Comparison of ENCODE assay signal across 10 cellular contexts in the genomic region with DNA sequence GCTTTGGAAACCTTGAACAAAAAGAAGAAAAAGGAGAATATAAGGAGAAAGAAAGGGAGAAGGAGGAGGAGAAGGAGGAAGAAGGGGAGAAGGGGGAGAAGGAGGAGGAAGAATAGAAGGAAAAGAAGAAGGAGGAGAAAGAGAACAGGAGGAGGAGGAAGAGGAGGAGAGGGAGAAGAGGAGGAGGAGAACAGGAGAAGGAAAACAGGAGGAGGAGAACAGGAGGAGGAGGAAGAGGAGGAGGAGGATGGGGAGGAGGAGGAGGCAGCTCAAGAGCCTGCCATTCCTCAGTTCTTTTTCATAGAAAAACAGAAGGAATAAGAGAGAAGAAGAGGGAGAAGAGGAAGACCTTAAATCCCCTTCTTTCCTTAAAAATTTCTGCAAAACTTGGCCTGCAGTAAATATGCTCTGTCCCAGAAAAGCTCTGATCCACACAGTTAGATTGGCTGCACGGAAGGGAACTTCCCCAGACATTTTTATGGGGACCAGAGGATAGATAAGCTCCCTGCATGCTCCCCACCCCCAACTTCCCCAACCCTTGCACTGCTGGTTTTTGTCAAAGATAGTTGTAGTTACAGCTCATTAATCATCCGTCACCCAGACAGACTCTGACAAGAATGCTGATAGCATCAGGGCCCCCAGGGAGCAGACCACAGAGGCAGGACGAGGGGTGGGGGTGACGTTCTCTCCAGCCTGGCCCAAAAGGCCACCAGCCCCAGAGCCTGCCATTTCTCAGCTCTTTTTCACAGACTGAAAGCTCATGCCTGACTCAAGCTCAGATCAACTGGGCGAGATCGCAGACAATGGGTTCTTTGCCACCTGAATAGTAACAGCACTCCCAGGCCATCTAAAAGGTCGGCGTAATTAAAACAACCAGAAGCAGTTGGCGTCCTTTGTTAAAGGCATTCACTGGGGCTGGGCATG. TPM values are rescaled to one million over a fixed set of nuclear protein-coding genes. Genes with fewer than 3 reads are reported as not detected.
DNase-seq lines count a peak whose midpoint lies in the region; ATAC-seq, FAIRE-seq and TF ChIP-seq lines count a peak whose summit lies in the region.
"Had no signal": no experiment of that assay in that cellular context is flagged by ENCODE, and none has a peak within 500 bp of the region (broad histone marks: within the 10 kb centered on the region; RNA-seq: fewer than 3 reads in every experiment).

No MANE protein-coding gene starts in this region.

- no TSS peak for BruUV-seq in GM12878 (replicated peaks; lab: Mats Ljungman, UMichigan)

- RAD21 ChIA-PET in GM12878 (lab: Charles Lee; ENCODE audit: unreplicated experiment): no interaction called here

- H3K9me3 ChIP-seq in GM12878 (replicated peaks; ENCODE audit: control insufficient read depth, insufficient read depth, low read length): no peaks in the 10 kb centered on the region
- H3K9me3 ChIP-seq in CD4-positive, alpha-beta memory T cell (ENCODE audit: control insufficient read depth in 1 of 2, low read length in 2 of 2): no peaks in the 10 kb centered on the region

- no peak overlapping the region for H3K4me2 ChIP-seq in GM12878 (ENCODE audit: control insufficient read depth, insufficient read depth)

- DNase-seq in GM06990 (ENCODE audit: extremely low read depth, insufficient read length) (peak; percentile 31), M059J (ENCODE audit: low read depth) (peak; percentile 91), GM12878 (ENCODE audit: low read depth, low spot score) (no peak), neural crest cell (ENCODE audit: low read depth, low spot score) (no peak), COR-L47 (lab: John Stamatoyannopoulos, UW) (no peak), NCI-H510A treated with DMSO at 0.1 percent for 48 hours (lab: John Stamatoyannopoulos, UW) (no peak)
- no peak for DNase-seq in CD4-positive, alpha-beta memory T cell
- DNase-seq in effector CD4-positive, alpha-beta T cell: no peak
- DNase-seq: activated CD8-positive, alpha-beta memory T cell treated with anti-CD3 and anti-CD28 coated beads, Interleukin-2, amount 50 U/mL, for 4 hours; NCI-H2171 had no signal

- TF ChIP-seq RAD21 in GM12878 (IDR thresholded peaks at IDR 0.05; ENCODE audit: insufficient read depth, low read depth, low read length): no peak

- H3K4me1 ChIP-seq in GM12878 (ENCODE audit: control insufficient read depth, insufficient read depth, low read length): no peaks in the 10 kb centered on the region
- H3K4me1 ChIP-seq in CD4-positive, alpha-beta memory T cell (ENCODE audit: insufficient read depth, low read length): no peaks in the 10 kb centered on the region

- in situ Hi-C loops in GM12878 (cut with MboI): no loop called here

- no peak for TF ChIP-seq POLR2A in GM12878 (IDR thresholded peaks at IDR 0.05; ENCODE audit: low read depth, low read length)

- H3K27me3 ChIP-seq in GM06990 (replicated peaks; ENCODE audit: control insufficient read depth, insufficient read depth, low read length) (no peaks in the 10 kb centered on the region), GM12878 (replicated peaks in 1 of 2; ENCODE audit: control insufficient read depth in 2 of 2, insufficient read depth in 2 of 2, low read length in 1 of 2) (peaks cover 0 to 2% of the 10 kb centered on the region in 2 experiments; a peak in 3 of 4 replicates)
- H3K27me3 ChIP-seq in CD4-positive, alpha-beta memory T cell (ENCODE audit: insufficient read depth, low read length): no peaks in the 10 kb centered on the region

- no peak for TF ChIP-seq EP300 in GM12878 (IDR thresholded peaks at IDR 0.05; ENCODE audit: borderline replicate concordance in 1 of 2, control insufficient read depth in 1 of 2, low read depth in 2 of 2, low read length in 2 of 2)

- FAIRE-seq in GM12878 (lab: Jason Lieb, UNC): no peak

- H3K36me3 ChIP-seq in GM06990 (ENCODE audit: control insufficient read depth, insufficient read depth, low read length): no peaks in the 10 kb centered on the region
- H3K36me3 ChIP-seq in GM12878 (ENCODE audit: control insufficient read depth in 2 of 2, insufficient read depth in 2 of 2, low read length in 1 of 2): no peaks in the 10 kb centered on the region
- H3K36me3 ChIP-seq in CD4-positive, alpha-beta memory T cell (ENCODE audit: insufficient read depth, low read length): no peaks in the 10 kb centered on the region

- H3K9me3 Mint-ChIP-seq in neural crest cell: no peaks in the 10 kb centered on the region
- H3K9me3 Mint-ChIP-seq in CD4-positive, alpha-beta memory T cell: peaks cover 0 to 5% (median 2%) of the 10 kb centered on the region in 8 donors

- ATAC-seq in GM12878: no peak

- H3K9ac ChIP-seq in GM12878 (ENCODE audit: control insufficient read depth, insufficient read depth, low read length): no peak overlapping the region

- no peak overlapping the region for H3K27ac ChIP-seq in GM12878 (ENCODE audit: control insufficient read depth, insufficient read depth)
- no peak overlapping the region for H3K27ac ChIP-seq in CD4-positive, alpha-beta memory T cell (ENCODE audit: low read depth, low read length)

- POLR2A ChIA-PET in GM12878 (lab: Charles Lee): no interaction called here
- POLR2A ChIA-PET in CD4-positive, alpha-beta memory T cell (lab: Charles Lee; ENCODE audit: partially characterized antibody): no interaction called here

- H3K4me1 Mint-ChIP-seq in neural crest cell: peaks cover 67% of the 10 kb centered on the region
- H3K4me1 Mint-ChIP-seq in CD4-positive, alpha-beta memory T cell: no peaks in the 10 kb centered on the region

- no peak for TF ChIP-seq CTCF in GM06990 (IDR thresholded peaks at IDR 0.05; ENCODE audit: insufficient read depth, low read length, poor library complexity, severe bottlenecking)
- TF ChIP-seq CTCF in GM12878 (IDR thresholded peaks at IDR 0.05 in 2 of 3, conservative IDR thresholded peaks at IDR 0.05 in 1 of 3; ENCODE audit: control insufficient read depth in 2 of 3, extremely low read depth in 1 of 3, insufficient read depth in 1 of 3, low read depth in 3 of 3, low read length in 3 of 3): no peak
- TF ChIP-seq CTCF in neural crest cell (conservative IDR thresholded peaks at IDR 0.05): no peak

- CTCF ChIA-PET in GM12878 (lab: Yijun Ruan, JAX): no interaction called here
- CTCF ChIA-PET in CD4-positive, alpha-beta memory T cell (lab: Charles Lee; ENCODE audit: partially characterized antibody): no interaction called here

- SMC1A ChIA-PET in GM12878 (lab: Charles Lee; ENCODE audit: uncharacterized antibody, unreplicated experiment): interaction anchor here (0.5 to 1.8 kb wide), 2 partner anchors 8 to 19 kb away, joined by 3 to 5 read pairs; no protein-coding TSS in a partner anchor

- 9% methylated on average over 9 of the region's 9 CpGs for WGBS in GM12878 (ENCODE audit: insufficient coverage, insufficient replicate concordance, low lambda C conversion rate, missing lambda C conversion rate)

- H2AFZ ChIP-seq in GM12878 (ENCODE audit: control insufficient read depth, low read depth, low read length): no peak overlapping the region

- H3K27ac Mint-ChIP-seq in neural crest cell (ENCODE audit: unreplicated experiment): no peak overlapping the region
- no peak overlapping the region for H3K27ac Mint-ChIP-seq in CD4-positive, alpha-beta memory T cell

- H3K4me3 ChIP-seq in GM06990 (replicated peaks; ENCODE audit: low read depth, low read length) (no peak overlapping the region), GM12878 (no peak overlapping the region)
- H3K4me3 ChIP-seq in CD4-positive, alpha-beta memory T cell (ENCODE audit: low read length in 2 of 2): no peak overlapping the region

- H3K36me3 Mint-ChIP-seq in neural crest cell (ENCODE audit: low read depth): no peaks in the 10 kb centered on the region
- no peaks in the 10 kb centered on the region for H3K36me3 Mint-ChIP-seq in CD4-positive, alpha-beta memory T cell

- no peaks in the 10 kb centered on the region for H4K20me1 ChIP-seq in GM12878 (ENCODE audit: control insufficient read depth, insufficient read depth)

- intact Hi-C loops in GM12878 (cut with micrococcal nuclease; ENCODE audit: unreplicated experiment): loop anchor here (5.0 kb wide), 1 partner anchor 48 kb away; no protein-coding TSS in a partner anchor
- intact Hi-C loops in CD4-positive, alpha-beta memory T cell (cut with micrococcal nuclease): no loop called here

- H3K27me3 Mint-ChIP-seq in neural crest cell (ENCODE audit: low read depth): peaks cover 2% of the 10 kb centered on the region
- peaks cover 6 to 12% of the 10 kb centered on the region in 2 donors for H3K27me3 Mint-ChIP-seq in CD4-positive, alpha-beta memory T cell

- peak overlapping the region; percentile 3 for H3K4me3 Mint-ChIP-seq in neural crest cell
- H3K4me3 Mint-ChIP-seq in CD4-positive, alpha-beta memory T cell: no peak overlapping the region

- H3K79me2 ChIP-seq in GM12878 (ENCODE audit: control insufficient read depth, insufficient read depth, low read length): no peaks in the 10 kb centered on the region

TF ChIP-seq in GM12878, 131 proteins besides CTCF, POLR2A, EP300 and RAD21 (continues in another document):
- TF ChIP-seq NFYA (IDR thresholded peaks at IDR 0.05; ENCODE audit: borderline replicate concordance, low read depth, low read length) (no peak), CREM (IDR thresholded peaks at IDR 0.05; ENCODE audit: low read depth) (no peak)

RNA-seq across cellular contexts. Expression of gene LYZL1, which starts 34.5 kb away (rescaled TPM):
- total RNA-seq in M059J (2014; rRNA removed; shearing (Covaris generic)): not detected in 2 replicates
- not detected in 2 replicates for total RNA-seq in GM12878 (2013; cell fraction: nucleolus; rRNA removed)
- total RNA-seq in GM12878 (2014; rRNA removed) (not detected in 2 replicates), GM12878 (2014; rRNA removed; fragmentation: Illumina TruSeq; extraction: Trizol) (not detected in 2 replicates), GM12878 (2021) (not detected in 2 replicates), neural crest cell (not detected in 2 replicates)
- polyA plus RNA-seq in GM12878 (2011; ENCODE audit: low read depth): not detected
- polyA plus RNA-seq in GM12878 (2011; rRNA removed) (not detected in 2 replicates), GM12878 (2014; fragmentation: Illumina TruSeq; extraction: Trizol) (not detected in 2 replicates), GM12878 (2014; fragmentation: Nextera tagmentation; extraction: Ambion mirVana) (not detected), GM12878 (2014; rRNA removed) (not detected in 2 replicates), GM12878 (2016; fragmentation: Nextera tagmentation; extraction: Ambion mirVana) (not detected)
- not detected in 2 replicates for polyA plus RNA-seq in GM12878 (2011; cell fraction: cytosol; rRNA removed)
- not detected in 2 replicates for polyA plus RNA-seq in GM12878 (2011; cell fraction: nucleus; rRNA removed)
- polyA plus RNA-seq in GM12878 (2012): not detected in 2 replicates
- polyA minus RNA-seq in GM12878 (2011; rRNA and poly(A)+ RNA removed): not detected in 2 replicates
- polyA minus RNA-seq in GM12878 (2011; cell fraction: cytosol; rRNA and poly(A)+ RNA removed): not detected in 2 replicates
- not detected in 2 replicates for polyA minus RNA-seq in GM12878 (2011; cell fraction: nucleus; rRNA and poly(A)+ RNA removed)
- total RNA-seq in CD4-positive, alpha-beta memory T cell: not detected
- not detected for polyA plus RNA-seq in CD4-positive, alpha-beta memory T cell

Comparison
In these comparisons a context has a peak if more than half of its experiments do, and no peak if none do; other contexts are left out.
1. DNase-seq: peak in GM06990 (single experiment) and M059J (single experiment); none in GM12878 (single experiment), neural crest cell (single experiment), CD4-positive, alpha-beta memory T cell (0 of 5), effector CD4-positive, alpha-beta T cell (single experiment), COR-L47 (single experiment) and NCI-H510A treated with DMSO at 0.1 percent for 48 hours (single experiment).